In the genomic region with DNA sequence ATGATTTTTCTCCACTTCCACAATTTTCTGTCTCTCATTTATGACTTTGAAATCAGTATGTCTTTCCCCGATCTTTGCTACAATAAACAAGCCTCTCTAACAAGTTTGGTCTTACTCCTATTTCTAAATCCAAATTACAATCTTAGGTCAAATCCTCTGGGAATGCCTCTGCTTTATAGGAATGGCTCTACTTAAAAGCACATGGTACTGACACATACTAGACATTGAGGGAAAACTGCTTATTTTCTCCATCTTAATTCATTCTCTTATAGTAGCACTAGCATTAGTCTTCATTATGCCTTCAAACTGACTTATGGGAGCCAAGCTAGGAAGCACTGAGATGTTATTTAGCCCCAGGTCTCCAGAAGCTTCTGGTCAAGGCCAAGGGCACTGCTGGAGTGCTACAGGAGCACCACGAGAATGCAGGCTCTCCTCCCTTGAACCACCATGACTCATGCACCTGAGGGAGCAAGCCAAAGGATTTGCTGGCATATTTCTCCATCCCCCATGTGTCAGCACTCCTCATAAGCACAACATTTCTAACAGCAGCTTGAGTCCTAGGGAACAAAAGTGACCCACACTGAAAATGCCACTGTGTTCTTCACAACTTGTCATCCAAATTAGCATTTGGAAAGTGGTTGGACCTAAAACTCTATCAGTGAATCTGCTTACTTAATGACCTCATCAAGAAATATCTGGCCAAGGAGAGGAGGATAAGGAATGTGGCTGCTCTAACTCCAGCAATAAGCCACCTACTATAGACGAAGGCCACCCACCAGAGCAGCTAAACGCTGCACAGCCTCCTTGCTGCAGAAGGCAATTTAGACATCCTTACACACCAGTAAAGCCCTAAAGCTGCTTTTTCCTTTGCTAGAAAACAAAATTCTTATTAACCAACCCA, we compare ENCODE assay signal across 12 cellular contexts.
A peak's percentile ranks its signal among the peaks of the same experiment; 100 is the strongest.
DNase-seq lines count a peak whose midpoint lies in the region; ATAC-seq and TF ChIP-seq lines count a peak whose summit lies in the region.
"Had no signal": no experiment of that assay in that cellular context is flagged by ENCODE, and none has a peak within 500 bp of the region (broad histone marks: within the 10 kb centered on the region; RNA-seq: fewer than 3 reads in every experiment).

No MANE protein-coding gene starts in this region.

- no peak overlapping the region for H3K4ac ChIP-seq in H9 (ENCODE audit: low read depth, low read length)

- no peaks in the 10 kb centered on the region for H3K4me1 ChIP-seq in CD4-positive, alpha-beta memory T cell (ENCODE audit: insufficient read depth, low read length)
- H3K4me1 ChIP-seq in H9 (ENCODE audit: insufficient read depth, low read length) = no peaks in the 10 kb centered on the region

- H2BK5ac ChIP-seq in H9 (ENCODE audit: insufficient read length, low read length) = no peak overlapping the region

- intact Hi-C loops in left ventricle myocardium superior (cut with micrococcal nuclease) = no loop called here
- intact Hi-C loops in CD4-positive, alpha-beta memory T cell (cut with micrococcal nuclease) = no loop called here

- no peak overlapping the region for H3K23ac ChIP-seq in H9 (ENCODE audit: insufficient read length, low read depth, low read length)

- H3K27ac Mint-ChIP-seq in CD4-positive, alpha-beta memory T cell = no peak overlapping the region
- no peak overlapping the region for H3K27ac Mint-ChIP-seq in H9

- H2BK20ac ChIP-seq in H9 (ENCODE audit: low read depth, low read length, poor library complexity, severe bottlenecking) = no peak overlapping the region

- POLR2A ChIA-PET in CD4-positive, alpha-beta memory T cell (lab: Charles Lee; ENCODE audit: partially characterized antibody) = no interaction called here

- H3K9me3 ChIP-seq in CD4-positive, alpha-beta memory T cell (ENCODE audit: control insufficient read depth in 1 of 2, low read length in 2 of 2) = no peaks in the 10 kb centered on the region
- no peaks in the 10 kb centered on the region for H3K9me3 ChIP-seq in H9 (ENCODE audit: control insufficient read depth, low read depth, low read length)

- H3K27me3 Mint-ChIP-seq in CD4-positive, alpha-beta memory T cell = peaks cover 3 to 16% of the 10 kb centered on the region in 2 donors
- no peaks in the 10 kb centered on the region for H3K27me3 Mint-ChIP-seq in H9 (ENCODE audit: low read depth)

- no peak overlapping the region for H3K9ac ChIP-seq in H9 (ENCODE audit: extremely low read depth, insufficient read length, low read length)

- no peak overlapping the region for H2AK5ac ChIP-seq in H9 (ENCODE audit: insufficient read length, low read length)

- no peak overlapping the region for H4K91ac ChIP-seq in H9 (ENCODE audit: insufficient read length, low read depth, low read length)

- no peaks in the 10 kb centered on the region for H3K36me3 ChIP-seq in CD4-positive, alpha-beta memory T cell (ENCODE audit: insufficient read depth, low read length)

- no peak for ATAC-seq in left ventricle myocardium superior

- no CpG with 5 or more reads among the region's 4 CpGs for WGBS in H9 (ENCODE audit: extremely low coverage, insufficient read length, low lambda C conversion rate)

- no peaks in the 10 kb centered on the region for H3K4me1 Mint-ChIP-seq in CD4-positive, alpha-beta memory T cell
- H3K4me1 Mint-ChIP-seq in H9 = no peaks in the 10 kb centered on the region

- H3K14ac ChIP-seq in H9 (ENCODE audit: insufficient read depth, low read length) = no peak overlapping the region

- H3T11ph ChIP-seq in H9 (ENCODE audit: low read length) = no peak overlapping the region

- TF ChIP-seq CTCF in astrocyte of the spinal cord (IDR thresholded peaks at IDR 0.05; ENCODE audit: low read depth, low read length) (no peak), H9 (conservative IDR thresholded peaks at IDR 0.05) (no peak)

- H2BK120ac ChIP-seq in H9 (ENCODE audit: low read depth, low read length, poor library complexity, severe bottlenecking) = no peak overlapping the region

- H2BK12ac ChIP-seq in H9 (ENCODE audit: insufficient read length, low read depth, low read length) = no peak overlapping the region

- no peaks in the 10 kb centered on the region for H3K79me2 ChIP-seq in H9 (ENCODE audit: insufficient read depth, low read length)

- H4K5ac ChIP-seq in H9 (ENCODE audit: insufficient read length, low read depth, low read length) = no peak overlapping the region

- H3K23me2 ChIP-seq in H9 (ENCODE audit: insufficient read length, low read depth, low read length, poor library complexity, severe bottlenecking) = no peaks in the 10 kb centered on the region

- CTCF ChIA-PET in CD4-positive, alpha-beta memory T cell (lab: Charles Lee; ENCODE audit: partially characterized antibody) = no interaction called here

- DNase-seq in AG08395 (ENCODE audit: low spot score) (peak; percentile 78), HT1080 (ENCODE audit: low read depth) (peak; percentile 87), astrocyte of the spinal cord (ENCODE audit: low read depth, low spot score) (peak; percentile 83), iris pigment epithelial cell (ENCODE audit: low read depth) (peak; percentile 74), SIG-M5 (lab: John Stamatoyannopoulos, UW) (no peak), left ventricle myocardium superior (no peak), H9 (no peak)
- no peak for DNase-seq in CD4-positive, alpha-beta memory T cell
- DNase-seq: AML-193; central memory CD4-positive, alpha-beta T cell; NCI-H187; small intestine had no signal

- H3K27me3 ChIP-seq in CD4-positive, alpha-beta memory T cell (ENCODE audit: insufficient read depth, low read length) = no peaks in the 10 kb centered on the region
- no peaks in the 10 kb centered on the region for H3K27me3 ChIP-seq in H9 (ENCODE audit: insufficient read depth, low read length)

- H2AFZ ChIP-seq in H9 (ENCODE audit: low read length) = no peak overlapping the region

- in situ Hi-C loops in astrocyte of the spinal cord (cut with HindIII; ENCODE audit: low sequenced_read_pairs) = no loop called here

- no peak overlapping the region for H3K18ac ChIP-seq in H9 (ENCODE audit: insufficient read length, low read depth, low read length)

- no peak overlapping the region for H4K8ac ChIP-seq in H9 (replicated peaks; ENCODE audit: insufficient read length, low read depth, low read length)

- H3K4me2 ChIP-seq in H9 (ENCODE audit: insufficient read depth, insufficient read length, low read length) = no peak overlapping the region

- no peak overlapping the region for H3K4me3 Mint-ChIP-seq in CD4-positive, alpha-beta memory T cell
- H3K4me3 Mint-ChIP-seq in H9 = no peak overlapping the region

- no peak overlapping the region for H3K56ac ChIP-seq in H9 (ENCODE audit: insufficient read length, low read depth, low read length)

- peaks cover 0 to 3% (median 0%) of the 10 kb centered on the region in 8 donors for H3K9me3 Mint-ChIP-seq in CD4-positive, alpha-beta memory T cell
- H3K9me3 Mint-ChIP-seq in H9 = peaks cover 8 to 11% of the 10 kb centered on the region in 2 experiments; a peak in 4 of 5 replicates

- H3K27ac ChIP-seq in CD4-positive, alpha-beta memory T cell (ENCODE audit: low read depth, low read length) = no peak overlapping the region
- H3K27ac ChIP-seq in H9 (ENCODE audit: insufficient read length, low read depth, low read length) = no peak overlapping the region

- H3K4me3 ChIP-seq in astrocyte of the spinal cord (ENCODE audit: low read depth, low read length) = no peak overlapping the region
- H3K4me3 ChIP-seq in CD4-positive, alpha-beta memory T cell (ENCODE audit: low read length in 2 of 2) = no peak overlapping the region

- H4K20me1 ChIP-seq in H9 (ENCODE audit: control insufficient read depth, insufficient read depth, insufficient read length) = no peaks in the 10 kb centered on the region

- H2BK15ac ChIP-seq in H9 (ENCODE audit: low read depth, low read length) = no peak overlapping the region

- no peaks in the 10 kb centered on the region for H3K79me1 ChIP-seq in H9 (ENCODE audit: insufficient read depth, low read depth, low read length, poor library complexity, severe bottlenecking)

- no peaks in the 10 kb centered on the region for H3K36me3 Mint-ChIP-seq in CD4-positive, alpha-beta memory T cell
- peaks cover 3 to 9% (median 5%) of the 10 kb centered on the region in 3 experiments; a peak in 4 of 7 replicates for H3K36me3 Mint-ChIP-seq in H9 (ENCODE audit: insufficient read depth in 1 of 3, low read depth in 3 of 3)

Comparison
In these comparisons a context has a peak if more than half of its experiments do, and no peak if none do; other contexts are left out.
1. DNase-seq: peak in AG08395 (single experiment), HT1080 (single experiment), astrocyte of the spinal cord (single experiment) and iris pigment epithelial cell (single experiment); none in SIG-M5 (single experiment), left ventricle myocardium superior (single experiment), CD4-positive, alpha-beta memory T cell (0 of 5) and H9 (single experiment).